8 cellular contexts compared by ENCODE assay signal in the genomic region with DNA sequence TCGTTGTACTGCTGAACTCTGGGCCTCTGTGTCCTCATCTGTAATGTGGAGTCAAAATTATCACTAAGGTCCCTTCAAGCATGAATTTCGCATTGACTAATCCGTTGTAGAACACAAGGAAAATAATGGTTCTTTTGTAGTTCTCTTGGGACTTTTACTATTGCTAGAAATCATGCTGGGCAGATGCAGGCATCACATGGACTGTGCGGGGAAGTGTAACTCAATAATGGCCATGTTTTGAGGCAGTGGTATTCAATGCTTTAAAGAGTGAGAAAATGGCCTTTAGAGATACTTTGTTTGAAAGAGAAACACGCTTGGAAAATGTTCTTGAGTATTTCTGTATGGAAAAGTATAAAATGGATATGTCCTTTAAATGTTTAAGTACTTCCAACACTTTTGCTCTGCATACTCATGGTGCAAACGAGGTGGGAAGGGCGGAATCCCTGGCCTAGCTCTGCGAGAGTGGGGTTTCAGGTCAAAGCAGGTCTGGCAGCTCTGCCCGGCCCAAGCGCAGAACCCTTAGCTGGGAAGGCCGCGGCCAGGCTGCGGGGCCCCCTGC.
A peak's percentile ranks its signal among the peaks of the same experiment; 100 is the strongest.
DNase-seq lines count a peak whose midpoint lies in the region; ATAC-seq and TF ChIP-seq lines count a peak whose summit lies in the region.
"Had no signal": no experiment of that assay in that cellular context is flagged by ENCODE, and none has a peak within 500 bp of the region (broad histone marks: within the 10 kb centered on the region; RNA-seq: fewer than 3 reads in every experiment).

No MANE protein-coding gene starts in this region.

- no peak overlapping the region for H3K27ac ChIP-seq in Panc1 (ENCODE audit: low read length)
- H3K27ac ChIP-seq: VCaP had no signal

- POLR2A ChIA-PET in Panc1 (lab: Charles Lee): no interaction called here

- H3K27me3 ChIP-seq in Panc1 (ENCODE audit: control insufficient read depth, insufficient read depth, low read length): no peaks in the 10 kb centered on the region; the same call in 1 of the 2 replicates

- H3K9me3 ChIP-seq in Panc1 (ENCODE audit: control insufficient read depth, insufficient read depth, low read depth, low read length): no peaks in the 10 kb centered on the region

- H3K36me3 ChIP-seq in Panc1 (ENCODE audit: control insufficient read depth, insufficient read depth, low read length): no peaks in the 10 kb centered on the region

- ATAC-seq in GM18508 (IDR thresholded peaks at IDR 0.05; ENCODE audit: insufficient read depth, unreplicated experiment) (peak; percentile 16), Panc1 (no peak), HG03045 (IDR thresholded peaks at IDR 0.05; ENCODE audit: unreplicated experiment) (no peak)

- peaks cover 4% of the 10 kb centered on the region; the same call in 1 of the 2 replicates for H3K4me1 ChIP-seq in Panc1 (ENCODE audit: control insufficient read depth, insufficient read depth, low read length)

- intact Hi-C loops in Panc1 (cut with micrococcal nuclease; ENCODE audit: unreplicated experiment): loop anchor here (5.0 kb wide), 1 partner anchor 93 kb away; no protein-coding TSS in a partner anchor
- intact Hi-C loops in posterior vena cava (cut with DNase I): no loop called here

- CTCF ChIA-PET in Panc1 (lab: Charles Lee): interaction anchor here (0.6 kb wide), 1 partner anchor 12 kb away, joined by 3 read pairs; no protein-coding TSS in a partner anchor

- TF ChIP-seq CTCF in Panc1 (IDR thresholded peaks at IDR 0.05): no peak

- peak overlapping the region; percentile 54 to 58 for H3K4me3 ChIP-seq in Panc1 (ENCODE audit: low read depth in 2 of 2, low read length in 2 of 2)

- BruUV-seq in Panc1 (replicated peaks; lab: Mats Ljungman, UMichigan): no TSS peak

- DNase-seq in Panc1 (ENCODE audit: low read depth, low spot score): no peak
- DNase-seq in foreskin melanocyte: peak; percentile 79
- DNase-seq in renal cortical epithelial cell (ENCODE audit: low read depth): peak; percentile 31
- no peak for DNase-seq in amniotic stem cell (lab: John Stamatoyannopoulos, UW)
- no peak for DNase-seq in posterior vena cava (ENCODE audit: low spot score)

- in situ Hi-C loops in Panc1 (cut with HindIII; ENCODE audit: low pct_unique_long_range_greater_than_20kb, low sequenced_read_pairs): no loop called here

Comparison
In these comparisons a context has a peak if more than half of its experiments do, and no peak if none do; other contexts are left out.
1. DNase-seq: peak in foreskin melanocyte (single experiment) and renal cortical epithelial cell (single experiment); none in Panc1 (single experiment), amniotic stem cell (single experiment) and posterior vena cava (single experiment).